Comparison of ENCODE assay signal across 22 cellular contexts in genomic region chr15:67892559-67893377, GRCh38. TPM values are rescaled to one million over a fixed set of nuclear protein-coding genes. Genes with fewer than 3 reads are reported as not detected.
A peak's percentile ranks its signal among the peaks of the same experiment; 100 is the strongest.
DNase-seq lines count a peak whose midpoint lies in the region; ATAC-seq, FAIRE-seq and TF ChIP-seq lines count a peak whose summit lies in the region.
"Had no signal": no experiment of that assay in that cellular context is flagged by ENCODE, and none has a peak within 500 bp of the region (broad histone marks: within the 10 kb centered on the region; RNA-seq: fewer than 3 reads in every experiment).

No MANE protein-coding gene starts in this region.

- WGBS in GM12878 (ENCODE audit: insufficient coverage, insufficient replicate concordance, low lambda C conversion rate, missing lambda C conversion rate) = 76% methylated on average over 2 of the region's 2 CpGs
- WGBS in HepG2 (ENCODE audit: low lambda C conversion rate) = 89% methylated on average over 2 of the region's 2 CpGs
- 25 to 63% (median 50%) methylated on average over 2 of the region's 2 CpGs for WGBS in small intestine, 3 donors

- RAD21 ChIA-PET in GM12878 (lab: Charles Lee; ENCODE audit: unreplicated experiment) = no interaction called here

- H4K20me1 ChIP-seq in GM12878 (ENCODE audit: control insufficient read depth, insufficient read depth) = no peaks in the 10 kb centered on the region
- no peaks in the 10 kb centered on the region for H4K20me1 ChIP-seq in HepG2 (ENCODE audit: insufficient read depth, low read length)

- H3K27me3 ChIP-seq in GM12878 (replicated peaks in 1 of 2; ENCODE audit: control insufficient read depth in 2 of 2, insufficient read depth in 2 of 2, low read length in 1 of 2) = no peaks in the 10 kb centered on the region
- H3K27me3 ChIP-seq in HepG2 (ENCODE audit: control insufficient read depth in 1 of 2, insufficient read depth in 2 of 2, low read length in 2 of 2) = no peaks in the 10 kb centered on the region
- no peaks in the 10 kb centered on the region for H3K27me3 ChIP-seq in small intestine (ENCODE audit: control insufficient read depth in 2 of 2, insufficient read depth in 2 of 2, low read length in 2 of 2)

- H3K36me3 ChIP-seq in GM12878 (ENCODE audit: control insufficient read depth in 2 of 2, insufficient read depth in 2 of 2, low read length in 1 of 2) (no peaks in the 10 kb centered on the region), HepG2 (replicated peaks in 1 of 2; ENCODE audit: control insufficient read depth in 1 of 2, insufficient read depth in 2 of 2, low read length in 2 of 2) (no peaks in the 10 kb centered on the region), small intestine (ENCODE audit: control insufficient read depth in 2 of 2, insufficient read depth in 2 of 2, low read length in 2 of 2) (no peaks in the 10 kb centered on the region)

- TF ChIP-seq EP300 in GM12878 (IDR thresholded peaks at IDR 0.05; ENCODE audit: borderline replicate concordance in 1 of 2, control insufficient read depth in 1 of 2, low read depth in 2 of 2, low read length in 2 of 2) (no peak), HepG2 (IDR thresholded peaks at IDR 0.05; ENCODE audit: low read depth in 2 of 2, low read length in 2 of 2) (no peak), HepG2 (CRISPR knock-in tag; IDR thresholded peaks at IDR 0.05; ENCODE audit: borderline replicate concordance) (no peak)

- intact Hi-C loops in GM12878 (cut with micrococcal nuclease; ENCODE audit: unreplicated experiment) (no loop called here), HepG2 (cut with micrococcal nuclease; ENCODE audit: unreplicated experiment) (no loop called here)

- in situ Hi-C loops in GM12878 (cut with MboI) (no loop called here), HepG2 (cut with HindIII; ENCODE audit: extremely low pct_ligation_motif_present, low pct_unique_long_range_greater_than_20kb) (no loop called here)

- H3K79me2 ChIP-seq in GM12878 (ENCODE audit: control insufficient read depth, insufficient read depth, low read length) (no peaks in the 10 kb centered on the region), HepG2 (ENCODE audit: insufficient read depth, low read length) (no peaks in the 10 kb centered on the region)

- DNase-seq in OCI-M1 (lab: John Stamatoyannopoulos, UW) (peak; percentile 75), GM12878 (ENCODE audit: low read depth, low spot score) (no peak), HepG2 (ENCODE audit: low spot score) (no peak), small intestine (peak; percentile 80), NCI-H2196 treated with DMSO at 0.1 percent for 48 hours (lab: John Stamatoyannopoulos, UW; ENCODE audit: unreplicated experiment) (no peak), germinal center (ENCODE audit: low spot score) (no peak), NCI-H2029 treated with DMSO at 0.1 percent for 48 hours (lab: John Stamatoyannopoulos, UW) (no peak)
- DNase-seq: activated CD4-positive, alpha-beta T cell treated with anti-CD3 and anti-CD28 coated beads for 1 hour; AML-193; cerebellar nuclear complex; COR-L47; effector memory CD4-positive, alpha-beta T cell; EL; naive thymus-derived CD8-positive, alpha-beta T cell; NCI-H1436; SHP77; stimulated activated naive CD8-positive, alpha-beta T cell treated with anti-CD3 and anti-CD28 coated beads, Interleukin-15, Interleukin-2, amounts not matched to agents 100 U/mL and 50 U/mL, for 24 hours; T-helper 2 cell had no signal

- TF ChIP-seq RAD21 in GM12878 (IDR thresholded peaks at IDR 0.05; ENCODE audit: insufficient read depth, low read depth, low read length) (no peak), HepG2 (CRISPR knock-in tag; IDR thresholded peaks at IDR 0.05) (no peak)

- H3K4me3 ChIP-seq in GM12878 (no peak overlapping the region), HepG2 (replicated peaks in 1 of 3; ENCODE audit: insufficient read depth in 1 of 3, low read depth in 2 of 3, low read length in 3 of 3) (no peak overlapping the region), small intestine (ENCODE audit: low read depth in 1 of 2, low read length in 2 of 2) (no peak overlapping the region)
- H3K4me3 ChIP-seq: lung had no signal

- CTCF ChIA-PET in GM12878 (lab: Yijun Ruan, JAX) = interaction anchor here (1.4 kb wide), 1 partner anchor 9 kb away, joined by 5 read pairs; no protein-coding TSS in a partner anchor
- CTCF ChIA-PET in HepG2 (lab: Yijun Ruan, JAX; ENCODE audit: low intra/inter-chr PET ratio, low total read pairs) = no interaction called here

- no peak overlapping the region for H2AFZ ChIP-seq in GM12878 (ENCODE audit: control insufficient read depth, low read depth, low read length)
- H2AFZ ChIP-seq in HepG2 (ENCODE audit: low read length) = no peak overlapping the region

- no peak overlapping the region for H3K27ac ChIP-seq in GM12878 (ENCODE audit: control insufficient read depth, insufficient read depth)
- no peak overlapping the region for H3K27ac ChIP-seq in HepG2 (ENCODE audit: extremely low read length, insufficient read depth, low read length)
- no peak overlapping the region for H3K27ac ChIP-seq in small intestine (ENCODE audit: low read depth in 1 of 2, low read length in 1 of 2)

- POLR2A ChIA-PET in GM12878 (lab: Charles Lee) (interaction anchor here (1.6 kb wide), 1 partner anchor 10 kb away, joined by 3 read pairs; no protein-coding TSS in a partner anchor), HepG2 (lab: Yijun Ruan, JAX) (no interaction called here)

- TF ChIP-seq POLR2A in GM12878 (IDR thresholded peaks at IDR 0.05; ENCODE audit: low read depth, low read length) = no peak
- no peak for TF ChIP-seq POLR2A in HepG2 (IDR thresholded peaks at IDR 0.05; ENCODE audit: insufficient read depth in 1 of 2, low read depth in 2 of 2, low read length in 2 of 2)

- H3K4me1 ChIP-seq in GM12878 (ENCODE audit: control insufficient read depth, insufficient read depth, low read length) = no peaks in the 10 kb centered on the region
- peaks cover 7% of the 10 kb centered on the region for H3K4me1 ChIP-seq in HepG2 (ENCODE audit: insufficient read depth, low read length)
- peaks cover 0 to 3% of the 10 kb centered on the region in 2 donors for H3K4me1 ChIP-seq in small intestine (ENCODE audit: control insufficient read depth in 2 of 2, insufficient read depth in 1 of 2, low read depth in 1 of 2, low read length in 1 of 2)

- no peak for TF ChIP-seq CTCF in GM12878 (IDR thresholded peaks at IDR 0.05 in 2 of 3, conservative IDR thresholded peaks at IDR 0.05 in 1 of 3; ENCODE audit: control insufficient read depth in 2 of 3, extremely low read depth in 1 of 3, insufficient read depth in 1 of 3, low read depth in 3 of 3, low read length in 3 of 3)
- no peak for TF ChIP-seq CTCF in HepG2 (CRISPR knock-in tag; IDR thresholded peaks at IDR 0.05)

- no peak overlapping the region for H3K4me2 ChIP-seq in GM12878 (ENCODE audit: control insufficient read depth, insufficient read depth)
- no peak overlapping the region for H3K4me2 ChIP-seq in HepG2 (ENCODE audit: low read depth, low read length)

- FAIRE-seq in GM12878 (lab: Jason Lieb, UNC) (peak; percentile 7), HepG2 (lab: Jason Lieb, UNC) (no peak), small intestine (lab: Jason Lieb, UNC) (no peak)

- ATAC-seq in GM12878 (no peak), HepG2 (no peak), GM21367 (IDR thresholded peaks at IDR 0.05; ENCODE audit: unreplicated experiment) (no peak)
- ATAC-seq: naive thymus-derived CD8-positive, alpha-beta T cell; stimulated activated naive CD8-positive, alpha-beta T cell treated with anti-CD3 and anti-CD28 coated beads, Interleukin-15, Interleukin-2, amounts not matched to agents 100 U/mL and 50 U/mL, for 24 hours had no signal

- SMC1A ChIA-PET in GM12878 (lab: Charles Lee; ENCODE audit: uncharacterized antibody, unreplicated experiment) = interaction anchor here (1.0 to 1.3 kb wide), 2 partner anchors 9 kb away, joined by 3 to 6 read pairs; no protein-coding TSS in a partner anchor

- H3K9me3 ChIP-seq in GM12878 (replicated peaks; ENCODE audit: control insufficient read depth, insufficient read depth, low read length) = peaks cover 2% of the 10 kb centered on the region; the same call in 2 of the 3 replicates
- no peaks in the 10 kb centered on the region for H3K9me3 ChIP-seq in HepG2 (ENCODE audit: low read length)
- H3K9me3 ChIP-seq in small intestine (ENCODE audit: control insufficient read depth, low read depth) = no peaks in the 10 kb centered on the region

- no peak overlapping the region for H3K9ac ChIP-seq in GM12878 (ENCODE audit: control insufficient read depth, insufficient read depth, low read length)
- no peak overlapping the region for H3K9ac ChIP-seq in HepG2 (ENCODE audit: insufficient read depth, low read depth, low read length)

- BruUV-seq in GM12878 (replicated peaks; lab: Mats Ljungman, UMichigan) (no TSS peak), HepG2 (replicated peaks; lab: Mats Ljungman, UMichigan) (no TSS peak)

RNA-seq across cellular contexts. Expression of gene RNU6-1, which starts 52.9 kb away (rescaled TPM):
- total RNA-seq in GM12878 (2013; cell fraction: nucleolus; rRNA removed) = not detected in 2 replicates
- not detected in 2 replicates for total RNA-seq in GM12878 (2014; rRNA removed)
- not detected in 2 replicates for total RNA-seq in GM12878 (2014; rRNA removed; fragmentation: Illumina TruSeq; extraction: Trizol)
- total RNA-seq in GM12878 (2021) = not detected in 2 replicates
- polyA plus RNA-seq in GM12878 (2011; ENCODE audit: low read depth) = not detected
- polyA plus RNA-seq in GM12878 (2011; rRNA removed) = not detected in 2 replicates
- not detected in 2 replicates for polyA plus RNA-seq in GM12878 (2011; cell fraction: cytosol; rRNA removed)
- not detected in 2 replicates for polyA plus RNA-seq in GM12878 (2011; cell fraction: nucleus; rRNA removed)
- polyA plus RNA-seq in GM12878 (2012) = not detected in 2 replicates
- polyA plus RNA-seq in GM12878 (2014; fragmentation: Illumina TruSeq; extraction: Trizol) = not detected in 2 replicates
- polyA plus RNA-seq in GM12878 (2014; fragmentation: Nextera tagmentation; extraction: Ambion mirVana) = not detected
- polyA plus RNA-seq in GM12878 (2014; rRNA removed) = not detected in 2 replicates
- polyA plus RNA-seq in GM12878 (2016; fragmentation: Nextera tagmentation; extraction: Ambion mirVana) = not detected
- polyA minus RNA-seq in GM12878 (2011; rRNA and poly(A)+ RNA removed) = 1,322 TPM in 1 of 2 replicates, not detected in the other
- not detected in 2 replicates for polyA minus RNA-seq in GM12878 (2011; cell fraction: cytosol; rRNA and poly(A)+ RNA removed)
- polyA minus RNA-seq in GM12878 (2011; cell fraction: nucleus; rRNA and poly(A)+ RNA removed) = under 0.01 TPM in 1 of 2 replicates, not detected in the other
- under 0.01 TPM in 1 of 2 replicates, not detected in the other for total RNA-seq in HepG2 (2016; rRNA removed; fragmentation: Illumina TruSeq; extraction: Trizol)
- total RNA-seq in HepG2 (2016; cell fraction: cytosol; rRNA removed; fragmentation: Illumina TruSeq; extraction: Trizol; ENCODE audit: low read depth) = under 0.01 TPM in 2 replicates
- total RNA-seq in HepG2 (2016; cell fraction: insoluble cytoplasmic fraction; rRNA removed; fragmentation: Illumina TruSeq; extraction: Trizol) = under 0.01 TPM in 1 of 2 replicates, not detected in the other
- under 0.01 TPM in 1 of 2 replicates, not detected in the other for total RNA-seq in HepG2 (2016; cell fraction: membrane; rRNA removed; fragmentation: Illumina TruSeq; extraction: Trizol)
- total RNA-seq in HepG2 (2016; cell fraction: nucleus; rRNA removed; fragmentation: Illumina TruSeq; extraction: Trizol) = not detected in 2 replicates
- not detected in 2 replicates for polyA plus RNA-seq in HepG2 (2011; rRNA removed)
- polyA plus RNA-seq in HepG2 (2011; cell fraction: cytosol; rRNA removed) = not detected in 2 replicates
- polyA plus RNA-seq in HepG2 (2011; cell fraction: nucleus; rRNA removed) = not detected in 2 replicates
- not detected in 2 replicates for polyA plus RNA-seq in HepG2 (2012)
- polyA plus RNA-seq in HepG2 (2016; cell fraction: cytosol; fragmentation: Illumina TruSeq; extraction: Trizol; ENCODE audit: low read depth) = not detected in 2 replicates
- polyA plus RNA-seq in HepG2 (2016; cell fraction: insoluble cytoplasmic fraction; fragmentation: Illumina TruSeq; extraction: Trizol; ENCODE audit: low read depth) = not detected in 2 replicates
- not detected in 2 replicates for polyA plus RNA-seq in HepG2 (2016; cell fraction: membrane; fragmentation: Illumina TruSeq; extraction: Trizol; ENCODE audit: low read depth)
- polyA plus RNA-seq in HepG2 (2016; cell fraction: nucleus; fragmentation: Illumina TruSeq; extraction: Trizol; ENCODE audit: insufficient read depth, low read depth) = not detected in 2 replicates
- under 0.01 TPM in 1 of 2 replicates, not detected in the other for polyA minus RNA-seq in HepG2 (2011; rRNA and poly(A)+ RNA removed; ENCODE audit: low replicate concordance)
- polyA minus RNA-seq in HepG2 (2011; cell fraction: cytosol; rRNA and poly(A)+ RNA removed) = under 0.01 TPM in 1 of 2 replicates, not detected in the other
- not detected in 2 replicates for polyA minus RNA-seq in HepG2 (2011; cell fraction: nucleus; rRNA and poly(A)+ RNA removed)
- not detected for polyA plus RNA-seq in small intestine
- total RNA-seq: LHCN-M2; lung; naive thymus-derived CD8-positive, alpha-beta T cell; progenitor cell of endocrine pancreas had no signal
- polyA plus RNA-seq: lung; naive thymus-derived CD8-positive, alpha-beta T cell had no signal

Comparison
In these comparisons a context has a peak if more than half of its experiments do, and no peak if none do; other contexts are left out.
1. DNase-seq: peak in OCI-M1 (single experiment) and small intestine (single experiment); none in GM12878 (single experiment), HepG2 (single experiment), NCI-H2196 treated with DMSO at 0.1 percent for 48 hours (single experiment), germinal center (single experiment) and NCI-H2029 treated with DMSO at 0.1 percent for 48 hours (single experiment).